In genomic region chr16:56339431-56340195, GRCh38 we compare ENCODE assay signal across 20 cellular contexts.
DNase-seq lines count a peak whose midpoint lies in the region; ATAC-seq and TF ChIP-seq lines count a peak whose summit lies in the region.
"Had no signal": no experiment of that assay in that cellular context is flagged by ENCODE, and none has a peak within 500 bp of the region (broad histone marks: within the 10 kb centered on the region; RNA-seq: fewer than 3 reads in every experiment).

No MANE protein-coding gene starts in this region.

- peak overlapping the region; percentile 47; the same call in 1 of the 2 replicates for H3K27ac Mint-ChIP-seq in WTC11
- H3K27ac Mint-ChIP-seq in brain: peak overlapping the region in 3 of 5 experiments; percentile 7 to 56 (median 19)
- H3K27ac Mint-ChIP-seq in glutamatergic neuron (ENCODE audit: unreplicated experiment): peak overlapping the region; percentile 64

- H3K27me3 ChIP-seq in neuronal stem cell (ENCODE audit: control insufficient read depth in 3 of 3, insufficient read depth in 3 of 3, low read depth in 1 of 3, low read length in 3 of 3) (peaks cover 0 to 3% (median 0%) of the 10 kb centered on the region in 3 experiments), hepatocyte (no peaks in the 10 kb centered on the region)
- H3K27me3 ChIP-seq: BE2C had no signal

- no peaks in the 10 kb centered on the region for H3K9me2 ChIP-seq in hepatocyte (replicated peaks; ENCODE audit: insufficient read depth)

- no peak overlapping the region for H4K8ac ChIP-seq in neuronal stem cell (ENCODE audit: low read depth, low read length)

- peak overlapping the region; percentile 27 for H3K4ac ChIP-seq in neuronal stem cell (ENCODE audit: low read length)

- peak overlapping the region; percentile 5 for H3K18ac ChIP-seq in neuronal stem cell (ENCODE audit: low read length)

- CTCF ChIA-PET in WTC11 (lab: Charles Lee): interaction anchor here (1.8 to 5.2 kb wide), 2 partner anchors 9 to 17 kb away, joined by 5 to 44 read pairs; no protein-coding TSS in a partner anchor

- no peak for TF ChIP-seq CTCF in WTC11 (IDR thresholded peaks at IDR 0.05)
- TF ChIP-seq CTCF in brain (conservative IDR thresholded peaks at IDR 0.05): no peak
- no peak for TF ChIP-seq CTCF in glutamatergic neuron (IDR thresholded peaks at IDR 0.05; ENCODE audit: partially characterized antibody, unreplicated experiment)
- TF ChIP-seq CTCF in hepatocyte (IDR thresholded peaks at IDR 0.05; ENCODE audit: poor library complexity): no peak

- H3K4me1 Mint-ChIP-seq in WTC11 (no peaks in the 10 kb centered on the region), brain (no peaks in the 10 kb centered on the region), glutamatergic neuron (ENCODE audit: low read depth, unreplicated experiment) (peaks cover 11% of the 10 kb centered on the region)
- H3K4me1 Mint-ChIP-seq: CD4-positive, CD25-positive, alpha-beta regulatory T cell; CD8-positive, alpha-beta memory T cell had no signal

- no CpG with 5 or more reads among the region's 17 CpGs for WGBS in neuronal stem cell (ENCODE audit: extremely low coverage in 2 of 2, insufficient read length in 2 of 2, insufficient replicate concordance in 1 of 2), 2 donors
- 94% methylated on average over 17 of the region's 17 CpGs for WGBS in hepatocyte (ENCODE audit: low lambda C conversion rate, missing lambda C conversion rate)

- H3K9me3 Mint-ChIP-seq in WTC11 (no peaks in the 10 kb centered on the region), brain (peaks cover 0 to 2% (median 0%) of the 10 kb centered on the region in 5 experiments), glutamatergic neuron (ENCODE audit: unreplicated experiment) (peaks cover 20% of the 10 kb centered on the region)
- H3K9me3 Mint-ChIP-seq: CD4-positive, CD25-positive, alpha-beta regulatory T cell; CD8-positive, alpha-beta memory T cell had no signal

- H2BK15ac ChIP-seq in neuronal stem cell (ENCODE audit: low read length): no peak overlapping the region

- no peaks in the 10 kb centered on the region for H4K20me1 ChIP-seq in hepatocyte (ENCODE audit: insufficient read depth, poor library complexity, severe bottlenecking)

- H2BK5ac ChIP-seq in neuronal stem cell (ENCODE audit: low read length): no peak overlapping the region

- H3K27me3 Mint-ChIP-seq in WTC11 (ENCODE audit: low read depth) (no peaks in the 10 kb centered on the region), brain (no peaks in the 10 kb centered on the region), glutamatergic neuron (ENCODE audit: unreplicated experiment) (peaks cover 28% of the 10 kb centered on the region)
- H3K27me3 Mint-ChIP-seq: CD4-positive, CD25-positive, alpha-beta regulatory T cell; CD8-positive, alpha-beta memory T cell had no signal

- H3K4me1 ChIP-seq in neuronal stem cell (ENCODE audit: control insufficient read depth in 2 of 2, insufficient read depth in 1 of 2, low read depth in 1 of 2, low read length in 2 of 2) (peaks cover 0 to 8% of the 10 kb centered on the region in 2 donors), hepatocyte (ENCODE audit: insufficient read depth) (no peaks in the 10 kb centered on the region)
- H3K4me1 ChIP-seq: BE2C, HAP-1 had no signal

- no peaks in the 10 kb centered on the region for H3K36me3 Mint-ChIP-seq in WTC11
- peaks cover 18% of the 10 kb centered on the region for H3K36me3 Mint-ChIP-seq in brain
- H3K36me3 Mint-ChIP-seq in glutamatergic neuron (ENCODE audit: unreplicated experiment): peaks cover 11% of the 10 kb centered on the region
- H3K36me3 Mint-ChIP-seq: CD4-positive, CD25-positive, alpha-beta regulatory T cell had no signal

- H3K27ac ChIP-seq in neuronal stem cell (replicated peaks; ENCODE audit: low read length) (no peak overlapping the region), hepatocyte (no peak overlapping the region)

- no peak overlapping the region for H3K23ac ChIP-seq in neuronal stem cell (ENCODE audit: low read depth, low read length, poor library complexity)

- H3K9ac ChIP-seq in neuronal stem cell (ENCODE audit: low read depth, low read length, poor library complexity): no peak overlapping the region

- peaks cover 1% of the 10 kb centered on the region for H3K79me1 ChIP-seq in neuronal stem cell (ENCODE audit: low read depth, low read length)

- no peak overlapping the region for H4K91ac ChIP-seq in neuronal stem cell (ENCODE audit: low read depth, low read length, poor library complexity)

- no peak overlapping the region for H2AK5ac ChIP-seq in neuronal stem cell (ENCODE audit: low read depth, low read length)

- POLR2A ChIA-PET in WTC11 (lab: Charles Lee): no interaction called here

- no peak overlapping the region for H2BK120ac ChIP-seq in neuronal stem cell (ENCODE audit: low read depth, low read length)

- H2AFZ ChIP-seq in neuronal stem cell (ENCODE audit: low read length): no peak overlapping the region
- H2AFZ ChIP-seq in hepatocyte: no peak overlapping the region

- no peak overlapping the region for H2BK12ac ChIP-seq in neuronal stem cell (ENCODE audit: low read length)

- H3K36me3 ChIP-seq in neuronal stem cell (replicated peaks in 1 of 2; ENCODE audit: control insufficient read depth in 2 of 2, insufficient read depth in 2 of 2, low read length in 2 of 2) (no peaks in the 10 kb centered on the region), hepatocyte (replicated peaks; ENCODE audit: insufficient read depth, low read depth) (no peaks in the 10 kb centered on the region)
- H3K36me3 ChIP-seq: HAP-1 had no signal

- no peak overlapping the region for H3K4me2 ChIP-seq in neuronal stem cell (ENCODE audit: insufficient read depth, low read length, poor library complexity, severe bottlenecking)
- H3K4me2 ChIP-seq in hepatocyte: no peak overlapping the region

- H3K9me3 ChIP-seq in neuronal stem cell (replicated peaks in 1 of 2; ENCODE audit: control insufficient read depth in 2 of 2, insufficient read depth in 1 of 2, low read depth in 1 of 2, low read length in 2 of 2): no peaks in the 10 kb centered on the region
- no peaks in the 10 kb centered on the region for H3K9me3 ChIP-seq in hepatocyte (ENCODE audit: low read depth)
- H3K9me3 ChIP-seq: BE2C, HAP-1 had no signal

- H3K79me2 ChIP-seq in hepatocyte: no peaks in the 10 kb centered on the region

- DNase-seq in WTC11 (ENCODE audit: low spot score) (no peak), glutamatergic neuron (no peak), neuronal stem cell (ENCODE audit: low spot score) (no peak), hepatocyte (ENCODE audit: low spot score) (no peak)
- no peak for DNase-seq in stimulated activated CD4-positive, alpha-beta T cell treated with anti-CD3 and anti-CD28 coated beads, Interleukin-4, amount 100 ng/mL, for 1 hour
- no peak for DNase-seq in stimulated activated CD8-positive, alpha-beta memory T cell treated with anti-CD3 and anti-CD28 coated beads, Interleukin-4, amount 100 ng/mL, for 48 hours
- DNase-seq: ACHN; BE2C; C1 segment of cervical spinal cord; CD4-positive, CD25-positive, alpha-beta regulatory T cell; CD8-positive, alpha-beta memory T cell; COR-L47; DMS 273 treated with DMSO at 0.1 percent for 48 hours; DMS53; DND-41; EL had no signal

- ATAC-seq in WTC11: no peak
- ATAC-seq: GM12878, HepG2 had no signal

- H3K4me3 Mint-ChIP-seq in WTC11 (no peak overlapping the region), brain (no peak overlapping the region), glutamatergic neuron (ENCODE audit: unreplicated experiment) (peak overlapping the region; percentile 22)
- H3K4me3 Mint-ChIP-seq: CD4-positive, CD25-positive, alpha-beta regulatory T cell; CD8-positive, alpha-beta memory T cell had no signal

- H3K4me3 ChIP-seq in neuronal stem cell (ENCODE audit: low read length in 2 of 2) (no peak overlapping the region), hepatocyte (no peak overlapping the region)
- H3K4me3 ChIP-seq: GM12878, HAP-1 had no signal

- H3K14ac ChIP-seq in neuronal stem cell (ENCODE audit: low read length): peak overlapping the region; percentile 39

TF ChIP-seq in WTC11, 78 proteins besides CTCF, POLR2A, EP300 and RAD21:
- TF ChIP-seq AR (CRISPR knock-in tag; IDR thresholded peaks at IDR 0.05): no peak
- TF ChIP-seq, protein P1, sequence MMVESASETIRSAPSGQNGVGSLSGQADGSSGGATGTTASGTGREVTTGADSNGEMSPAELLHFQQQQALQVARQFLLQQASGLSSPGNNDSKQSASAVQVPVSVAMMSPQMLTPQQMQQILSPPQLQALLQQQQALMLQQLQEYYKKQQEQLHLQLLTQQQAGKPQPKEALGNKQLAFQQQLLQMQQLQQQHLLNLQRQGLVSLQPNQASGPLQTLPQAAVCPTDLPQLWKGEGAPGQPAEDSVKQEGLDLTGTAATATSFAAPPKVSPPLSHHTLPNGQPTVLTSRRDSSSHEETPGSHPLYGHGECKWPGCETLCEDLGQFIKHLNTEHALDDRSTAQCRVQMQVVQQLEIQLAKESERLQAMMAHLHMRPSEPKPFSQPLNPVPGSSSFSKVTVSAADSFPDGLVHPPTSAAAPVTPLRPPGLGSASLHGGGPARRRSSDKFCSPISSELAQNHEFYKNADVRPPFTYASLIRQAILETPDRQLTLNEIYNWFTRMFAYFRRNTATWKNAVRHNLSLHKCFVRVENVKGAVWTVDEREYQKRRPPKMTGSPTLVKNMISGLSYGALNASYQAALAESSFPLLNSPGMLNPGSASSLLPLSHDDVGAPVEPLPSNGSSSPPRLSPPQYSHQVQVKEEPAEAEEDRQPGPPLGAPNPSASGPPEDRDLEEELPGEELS (CRISPR knock-in tag; IDR thresholded peaks at IDR 0.05): no peak
- TF ChIP-seq ETV6 (CRISPR knock-in tag; IDR thresholded peaks at IDR 0.05): no peak
